Comparison of ENCODE assay signal across 11 cellular contexts in the genomic region with DNA sequence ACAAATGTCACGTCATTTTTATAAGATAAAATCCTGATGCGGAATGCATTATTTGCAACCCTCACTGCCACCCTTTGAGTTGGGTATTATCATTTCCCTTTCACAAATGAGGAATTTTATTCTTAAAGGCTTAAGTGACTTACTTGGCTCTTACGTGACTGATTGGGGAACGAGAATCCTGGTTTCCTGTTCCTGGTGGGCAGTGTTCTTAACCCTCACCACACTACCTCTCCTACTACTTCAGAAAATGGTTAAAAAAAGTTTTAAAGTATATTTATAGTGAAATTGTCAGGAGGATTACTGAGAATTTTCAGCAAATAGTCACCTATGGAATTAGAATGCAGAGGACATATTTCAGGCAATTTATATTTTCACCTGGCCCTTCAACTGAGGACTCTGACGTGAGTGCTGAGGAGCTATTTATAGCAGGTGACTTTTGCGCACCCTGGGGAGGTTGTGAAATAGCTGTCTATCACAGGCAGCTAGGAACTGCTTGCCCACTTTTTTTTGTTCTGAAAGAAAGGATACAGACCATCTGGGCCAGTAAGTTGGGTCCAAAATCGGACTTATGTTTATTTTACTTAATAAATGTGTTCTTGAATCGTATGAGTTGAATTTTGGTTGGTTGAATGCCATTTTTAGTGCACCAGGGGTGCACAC. TPM values are rescaled to one million over a fixed set of nuclear protein-coding genes. Genes with fewer than 3 reads are reported as not detected.
DNase-seq lines count a peak whose midpoint lies in the region; ATAC-seq, FAIRE-seq and TF ChIP-seq lines count a peak whose summit lies in the region.
"Had no signal": no experiment of that assay in that cellular context is flagged by ENCODE, and none has a peak within 500 bp of the region (broad histone marks: within the 10 kb centered on the region; RNA-seq: fewer than 3 reads in every experiment).

No MANE protein-coding gene starts in this region.

- intact Hi-C loops in GM12878 (cut with micrococcal nuclease; ENCODE audit: unreplicated experiment) (no loop called here), dorsolateral prefrontal cortex (cut with DNase I) (no loop called here)

- H3K27me3 ChIP-seq in GM12878 (replicated peaks in 1 of 2; ENCODE audit: control insufficient read depth in 2 of 2, insufficient read depth in 2 of 2, low read length in 1 of 2) = no peaks in the 10 kb centered on the region
- H3K27me3 ChIP-seq in subcutaneous abdominal adipose tissue (ENCODE audit: control insufficient read depth in 5 of 5, insufficient read depth in 4 of 5, low read length in 5 of 5) = no peaks in the 10 kb centered on the region
- no peaks in the 10 kb centered on the region for H3K27me3 ChIP-seq in dorsolateral prefrontal cortex
- H3K27me3 ChIP-seq: foreskin keratinocyte had no signal

- no peak overlapping the region for H2AFZ ChIP-seq in GM12878 (ENCODE audit: control insufficient read depth, low read depth, low read length)

- H3K79me2 ChIP-seq in GM12878 (ENCODE audit: control insufficient read depth, insufficient read depth, low read length) = no peaks in the 10 kb centered on the region

- RAD21 ChIA-PET in GM12878 (lab: Charles Lee; ENCODE audit: unreplicated experiment) = interaction anchor here (0.9 to 2.1 kb wide), 4 partner anchors 16 to 125 kb away, joined by 3 to 8 read pairs (median 4); no protein-coding TSS in a partner anchor

- 45% methylated on average over 8 of the region's 8 CpGs for WGBS in GM12878 (ENCODE audit: insufficient coverage, insufficient replicate concordance, low lambda C conversion rate, missing lambda C conversion rate)

- no peak overlapping the region for H3K4me2 ChIP-seq in GM12878 (ENCODE audit: control insufficient read depth, insufficient read depth)

- no peaks in the 10 kb centered on the region for H3K4me1 ChIP-seq in GM12878 (ENCODE audit: control insufficient read depth, insufficient read depth, low read length)
- H3K4me1 ChIP-seq in subcutaneous abdominal adipose tissue (ENCODE audit: control insufficient read depth in 5 of 5, insufficient read depth in 5 of 5, low read length in 5 of 5) = peaks cover 0 to 9% (median 8%) of the 10 kb centered on the region in 5 donors
- H3K4me1 ChIP-seq: foreskin keratinocyte had no signal

- no peaks in the 10 kb centered on the region for H4K20me1 ChIP-seq in GM12878 (ENCODE audit: control insufficient read depth, insufficient read depth)

- H3K9ac ChIP-seq in GM12878 (ENCODE audit: control insufficient read depth, insufficient read depth, low read length) (no peak overlapping the region), subcutaneous abdominal adipose tissue (ENCODE audit: low read length in 5 of 5) (no peak overlapping the region)

- ATAC-seq in HG03378 (IDR thresholded peaks at IDR 0.05; ENCODE audit: unreplicated experiment) (peak; percentile 91), GM12878 (peak; percentile 82)
- ATAC-seq: foreskin keratinocyte had no signal

- POLR2A ChIA-PET in GM12878 (lab: Charles Lee) = interaction anchor here (1.1 kb wide), 1 partner anchor 29 kb away, joined by 3 read pairs; no protein-coding TSS in a partner anchor

- no TSS peak for BruUV-seq in GM12878 (replicated peaks; lab: Mats Ljungman, UMichigan)

- peak; percentile 3 for DNase-seq in NCI-H146 (lab: John Stamatoyannopoulos, UW)
- no peak for DNase-seq in NCI-H146 treated with DMSO at 0.1 percent for 48 hours (lab: John Stamatoyannopoulos, UW; ENCODE audit: unreplicated experiment)
- DNase-seq in GM12878 (ENCODE audit: low read depth, low spot score) = no peak
- no peak for DNase-seq in activated gamma-delta T cell (lab: John Stamatoyannopoulos, UW)
- no peak for DNase-seq in dorsolateral prefrontal cortex
- no peak for DNase-seq in NCI-H2196 (lab: John Stamatoyannopoulos, UW; ENCODE audit: unreplicated experiment)
- DNase-seq: activated CD4-positive, alpha-beta T cell treated with anti-CD3 and anti-CD28 coated beads, Interleukin-2, amount 50 U/mL, for 1 hour had no signal

- TF ChIP-seq RAD21 in GM12878 (IDR thresholded peaks at IDR 0.05; ENCODE audit: insufficient read depth, low read depth, low read length) = no peak

- TF ChIP-seq EP300 in GM12878 (IDR thresholded peaks at IDR 0.05; ENCODE audit: borderline replicate concordance in 1 of 2, control insufficient read depth in 1 of 2, low read depth in 2 of 2, low read length in 2 of 2) = no peak

- H3K9me3 ChIP-seq in GM12878 (replicated peaks; ENCODE audit: control insufficient read depth, insufficient read depth, low read length) (no peaks in the 10 kb centered on the region; the same call in 2 of the 3 replicates), subcutaneous abdominal adipose tissue (ENCODE audit: control insufficient read depth in 5 of 5, low read length in 5 of 5) (peaks cover 0 to 7% (median under 1%) of the 10 kb centered on the region in 5 donors)

- no peak for TF ChIP-seq POLR2A in GM12878 (IDR thresholded peaks at IDR 0.05; ENCODE audit: low read depth, low read length)

- no peak for FAIRE-seq in GM12878 (lab: Jason Lieb, UNC)
- FAIRE-seq: A204.1 had no signal

- SMC1A ChIA-PET in GM12878 (lab: Charles Lee; ENCODE audit: uncharacterized antibody, unreplicated experiment) = interaction anchor here (0.8 to 1.1 kb wide), 5 partner anchors 13 to 125 kb away, joined by 3 to 5 read pairs (median 3); no protein-coding TSS in a partner anchor

- CTCF ChIA-PET in GM12878 (lab: Yijun Ruan, JAX) = interaction anchor here (0.7 to 2.0 kb wide), 4 partner anchors 13 to 23 kb away, joined by 3 to 14 read pairs (median 4); a partner anchor contains a TSS

- TF ChIP-seq CTCF in GM12878 (IDR thresholded peaks at IDR 0.05 in 2 of 3, conservative IDR thresholded peaks at IDR 0.05 in 1 of 3; ENCODE audit: control insufficient read depth in 2 of 3, extremely low read depth in 1 of 3, insufficient read depth in 1 of 3, low read depth in 3 of 3, low read length in 3 of 3) (no peak), dorsolateral prefrontal cortex (IDR thresholded peaks at IDR 0.05 in 54 of 56, conservative IDR thresholded peaks at IDR 0.05 in 2 of 56; ENCODE audit: low read depth in 1 of 56, partially characterized antibody in 56 of 56) (no peak)

- H3K36me3 ChIP-seq in GM12878 (ENCODE audit: control insufficient read depth in 2 of 2, insufficient read depth in 2 of 2, low read length in 1 of 2) (no peaks in the 10 kb centered on the region), subcutaneous abdominal adipose tissue (ENCODE audit: control insufficient read depth in 5 of 5, insufficient read depth in 5 of 5, low read length in 5 of 5) (no peaks in the 10 kb centered on the region)

- H3K4me3 ChIP-seq in GM12878 (no peak overlapping the region), subcutaneous abdominal adipose tissue (ENCODE audit: low read depth in 1 of 5, low read length in 5 of 5) (no peak overlapping the region), dorsolateral prefrontal cortex (no peak overlapping the region)

- no peak overlapping the region for H3K27ac ChIP-seq in GM12878 (ENCODE audit: control insufficient read depth, insufficient read depth)
- peak overlapping the region; percentile 39 for H3K27ac ChIP-seq in subcutaneous abdominal adipose tissue (ENCODE audit: low read depth, low read length)
- no peak overlapping the region for H3K27ac ChIP-seq in dorsolateral prefrontal cortex
- H3K27ac ChIP-seq: foreskin keratinocyte had no signal

- in situ Hi-C loops in GM12878 (cut with MboI) = no loop called here

TF ChIP-seq in GM12878, 131 proteins besides CTCF, POLR2A, EP300 and RAD21:
- TF ChIP-seq ATF7 (IDR thresholded peaks at IDR 0.05; ENCODE audit: low read depth) (0 out of 2 replicates have a peak, but pooled peaks have one; percentile 30), ZZZ3 (IDR thresholded peaks at IDR 0.05; ENCODE audit: control insufficient read depth, insufficient read length, low read depth) (no peak), SRF (IDR thresholded peaks at IDR 0.05; ENCODE audit: low read depth in 2 of 2, low read length in 2 of 2) (no peak), MYC (IDR thresholded peaks at IDR 0.05; ENCODE audit: insufficient read depth, insufficient read length, insufficient replicate concordance, low read length, severe bottlenecking) (no peak), RAD51 (IDR thresholded peaks at IDR 0.05) (no peak), CBX5 (IDR thresholded peaks at IDR 0.05; ENCODE audit: low read depth) (no peak), MEF2B (IDR thresholded peaks at IDR 0.05; ENCODE audit: partially characterized antibody, poor library complexity, severe bottlenecking) (peak; percentile 52)
- TF ChIP-seq, protein P1, sequence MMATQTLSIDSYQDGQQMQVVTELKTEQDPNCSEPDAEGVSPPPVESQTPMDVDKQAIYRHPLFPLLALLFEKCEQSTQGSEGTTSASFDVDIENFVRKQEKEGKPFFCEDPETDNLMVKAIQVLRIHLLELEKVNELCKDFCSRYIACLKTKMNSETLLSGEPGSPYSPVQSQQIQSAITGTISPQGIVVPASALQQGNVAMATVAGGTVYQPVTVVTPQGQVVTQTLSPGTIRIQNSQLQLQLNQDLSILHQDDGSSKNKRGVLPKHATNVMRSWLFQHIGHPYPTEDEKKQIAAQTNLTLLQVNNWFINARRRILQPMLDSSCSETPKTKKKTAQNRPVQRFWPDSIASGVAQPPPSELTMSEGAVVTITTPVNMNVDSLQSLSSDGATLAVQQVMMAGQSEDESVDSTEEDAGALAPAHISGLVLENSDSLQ (IDR thresholded peaks at IDR 0.05) = peak; percentile 83

RNA-seq across cellular contexts. Expression of a gene that starts 18.7 kb away (rescaled TPM):
- 228 and 235 TPM in 2 replicates for total RNA-seq in GM12878 (2013; cell fraction: nucleolus; rRNA removed)
- total RNA-seq in GM12878 (2014; rRNA removed) (106 and 107 TPM in 2 replicates), GM12878 (2014; rRNA removed; fragmentation: Illumina TruSeq; extraction: Trizol) (88.8 and 91.2 TPM in 2 replicates), GM12878 (2021) (61.7 and 64.5 TPM in 2 replicates), dorsolateral prefrontal cortex (100 to 1,000 TPM in 1 of 120 experiments, 10 to 100 TPM in 106, 1 to 10 TPM in 13; 4.2 to 101 (median 24.4) TPM)
- 104 TPM for polyA plus RNA-seq in GM12878 (2011; ENCODE audit: low read depth)
- polyA plus RNA-seq in GM12878 (2011; rRNA removed) (42.2 and 46.6 TPM in 2 replicates), GM12878 (2014; fragmentation: Illumina TruSeq; extraction: Trizol) (72.9 and 79.7 TPM in 2 replicates), GM12878 (2014; fragmentation: Nextera tagmentation; extraction: Ambion mirVana) (10 to 100 TPM; 31.6 to 40.2 TPM), GM12878 (2014; rRNA removed) (74.4 and 77.6 TPM in 2 replicates), GM12878 (2016; fragmentation: Nextera tagmentation; extraction: Ambion mirVana) (10 to 100 TPM; 64.4 to 65.1 TPM)
- polyA plus RNA-seq in GM12878 (2011; cell fraction: cytosol; rRNA removed) = 30.6 and 42.1 TPM in 2 replicates
- polyA plus RNA-seq in GM12878 (2011; cell fraction: nucleus; rRNA removed) = 41.1 and 62.6 TPM in 2 replicates
- polyA plus RNA-seq in GM12878 (2012) = 105 and 110 TPM in 2 replicates
- polyA minus RNA-seq in GM12878 (2011; rRNA and poly(A)+ RNA removed) = 51.7 and 81.6 TPM in 2 replicates
- polyA minus RNA-seq in GM12878 (2011; cell fraction: cytosol; rRNA and poly(A)+ RNA removed) = 16.2 and 16.8 TPM in 2 replicates
- polyA minus RNA-seq in GM12878 (2011; cell fraction: nucleus; rRNA and poly(A)+ RNA removed) = 30.9 and 34.6 TPM in 2 replicates
